8 cellular contexts compared by ENCODE assay signal in genomic region chr16:71808593-71809449, GRCh38. TPM values are rescaled to one million over a fixed set of nuclear protein-coding genes. Genes with fewer than 3 reads are reported as not detected.
DNase-seq lines count a peak whose midpoint lies in the region; ATAC-seq and TF ChIP-seq lines count a peak whose summit lies in the region.

TSS of gene AP1G1 (minus strand) at chr16:71808834. CDS start at chr16:71789479, 19,355 bp downstream.

- peak within 1 kb of the TSS; percentile 98 for H2AFZ ChIP-seq in fibroblast of lung (ENCODE audit: low read length)

- peak within 1 kb of the TSS; percentile 98 for H3K9ac ChIP-seq in fibroblast of lung (ENCODE audit: insufficient read depth, low read length)

- H3K4me3 Mint-ChIP-seq in naive thymus-derived CD4-positive, alpha-beta T cell = peak within 1 kb of the TSS; percentile 86 to 99 (median 97)
- peak within 1 kb of the TSS; percentile 94 for H3K4me3 Mint-ChIP-seq in stimulated activated memory B cell treated with anti-CD40 and anti-IgM and Interleukin-4, amounts not matched to agents 10 μg/mL and 1 μg/mL and 100 μg/mL, for 72 hours

- H4K20me1 ChIP-seq in fibroblast of lung (ENCODE audit: control insufficient read depth, extremely low read depth, insufficient read depth, low read length) = no peaks in the 10 kb centered on the region

- H3K36me3 ChIP-seq in fibroblast of lung (ENCODE audit: control insufficient read depth, insufficient read depth, low read length) = no peaks in the 10 kb centered on the region
- peaks cover 0 to 9% (median 5%) of the 10 kb centered on the region in 3 experiments for H3K36me3 ChIP-seq in naive thymus-derived CD4-positive, alpha-beta T cell (ENCODE audit: control insufficient read depth in 2 of 3, insufficient read depth in 3 of 3, low read length in 3 of 3)

- peaks cover 44% of the 10 kb centered on the region for H3K79me2 ChIP-seq in fibroblast of lung (ENCODE audit: control insufficient read depth, insufficient read depth, low read length)

- peaks cover 0 to 2% (median 0%) of the 10 kb centered on the region in 5 donors for H3K27me3 Mint-ChIP-seq in naive thymus-derived CD4-positive, alpha-beta T cell
- H3K27me3 Mint-ChIP-seq in stimulated activated memory B cell treated with anti-CD40 and anti-IgM and Interleukin-4, amounts not matched to agents 10 μg/mL and 1 μg/mL and 100 μg/mL, for 72 hours = no peaks in the 10 kb centered on the region

- DNase-seq in EH (ENCODE audit: low read depth) (peak; percentile 97), H4 (ENCODE audit: low spot score) (peak; percentile 98), LNCaP clone FGC (ENCODE audit: low read depth) (peak; percentile 99), RPMI8226 (peak; percentile 99), fibroblast of lung (ENCODE audit: low read depth in 2 of 2) (peak; percentile 99 to 100)
- peak; percentile 83 to 89 for DNase-seq in activated T-helper 1 cell treated with anti-CD3 and anti-CD28 coated beads, Interleukin-2, amount 50 U/mL, for 16 hours (ENCODE audit: low read depth in 1 of 2, low spot score in 1 of 2)
- DNase-seq in naive thymus-derived CD4-positive, alpha-beta T cell = peak; percentile 78 to 98 (median 94)

- H3K27ac Mint-ChIP-seq in naive thymus-derived CD4-positive, alpha-beta T cell = peak within 1 kb of the TSS; percentile 98 to 100 (median 100)
- H3K27ac Mint-ChIP-seq in stimulated activated memory B cell treated with anti-CD40 and anti-IgM and Interleukin-4, amounts not matched to agents 10 μg/mL and 1 μg/mL and 100 μg/mL, for 72 hours = peak within 1 kb of the TSS; percentile 100

- no peaks in the 10 kb centered on the region for H3K27me3 ChIP-seq in fibroblast of lung (ENCODE audit: control insufficient read depth, insufficient read depth, low read length)
- H3K27me3 ChIP-seq in naive thymus-derived CD4-positive, alpha-beta T cell (ENCODE audit: control insufficient read depth in 2 of 2, insufficient read depth in 2 of 2, low read length in 2 of 2) = no peaks in the 10 kb centered on the region

- peak within 1 kb of the TSS; percentile 94 for H3K4me3 ChIP-seq in LNCaP clone FGC (ENCODE audit: low read depth, low read length)
- peak within 1 kb of the TSS; percentile 54 to 86 (median 80) for H3K4me3 ChIP-seq in fibroblast of lung (replicated peaks in 1 of 4; ENCODE audit: control extremely low read depth in 1 of 4, insufficient read depth in 1 of 4, low read depth in 3 of 4, low read length in 4 of 4)
- H3K4me3 ChIP-seq in naive thymus-derived CD4-positive, alpha-beta T cell (ENCODE audit: low read length) = peak within 1 kb of the TSS; percentile 99

- peaks cover 0 to 11% (median 0%) of the 10 kb centered on the region in 5 donors for H3K36me3 Mint-ChIP-seq in naive thymus-derived CD4-positive, alpha-beta T cell
- H3K36me3 Mint-ChIP-seq in stimulated activated memory B cell treated with anti-CD40 and anti-IgM and Interleukin-4, amounts not matched to agents 10 μg/mL and 1 μg/mL and 100 μg/mL, for 72 hours = peaks cover 9% of the 10 kb centered on the region

- no peaks in the 10 kb centered on the region for H3K4me1 ChIP-seq in fibroblast of lung (ENCODE audit: control insufficient read depth, extremely low read depth, insufficient read depth, low read length)
- H3K4me1 ChIP-seq in naive thymus-derived CD4-positive, alpha-beta T cell (ENCODE audit: control insufficient read depth in 2 of 2, insufficient read depth in 2 of 2, low read length in 2 of 2) = peaks cover 22 to 24% of the 10 kb centered on the region in 2 donors

- peak; percentile 95 for ATAC-seq in naive thymus-derived CD4-positive, alpha-beta T cell
- ATAC-seq in stimulated activated memory B cell treated with anti-CD40 and anti-IgM and Interleukin-4, amounts not matched to agents 10 μg/mL and 1 μg/mL and 100 μg/mL, for 72 hours = peak; percentile 97

- H3K4me1 Mint-ChIP-seq in naive thymus-derived CD4-positive, alpha-beta T cell = peaks cover 7 to 68% (median 37%) of the 10 kb centered on the region in 7 donors
- peaks cover 17% of the 10 kb centered on the region for H3K4me1 Mint-ChIP-seq in stimulated activated memory B cell treated with anti-CD40 and anti-IgM and Interleukin-4, amounts not matched to agents 10 μg/mL and 1 μg/mL and 100 μg/mL, for 72 hours

- peak within 1 kb of the TSS; percentile 100 for H3K27ac ChIP-seq in fibroblast of lung (ENCODE audit: insufficient read depth, low read length)
- H3K27ac ChIP-seq in naive thymus-derived CD4-positive, alpha-beta T cell (ENCODE audit: low read depth, low read length) = peak within 1 kb of the TSS; percentile 99

- intact Hi-C loops in naive thymus-derived CD4-positive, alpha-beta T cell (cut with micrococcal nuclease) = loop anchor here (1.0 to 10.0 kb wide), 14 partner anchors 36 to 1520 kb away; partner anchors contain the start of genes ATXN1L (in 2 of the 2), DHODH (in 2 of the 2), DHX38 (in 2 of the 2) and IST1 (in 2 of the 2)

- peaks cover 0 to 5% (median 0%) of the 10 kb centered on the region in 11 donors for H3K9me3 Mint-ChIP-seq in naive thymus-derived CD4-positive, alpha-beta T cell
- H3K9me3 Mint-ChIP-seq in stimulated activated memory B cell treated with anti-CD40 and anti-IgM and Interleukin-4, amounts not matched to agents 10 μg/mL and 1 μg/mL and 100 μg/mL, for 72 hours = no peaks in the 10 kb centered on the region

- H3K9me3 ChIP-seq in fibroblast of lung (ENCODE audit: control insufficient read depth, insufficient read depth, low read depth, low read length) = no peaks in the 10 kb centered on the region
- no peaks in the 10 kb centered on the region for H3K9me3 ChIP-seq in naive thymus-derived CD4-positive, alpha-beta T cell (ENCODE audit: control insufficient read depth in 2 of 3, low read length in 3 of 3)

- H3K4me2 ChIP-seq in fibroblast of lung (ENCODE audit: extremely low read depth, insufficient read depth, low read length) = peak within 1 kb of the TSS; percentile 81

- CTCF ChIA-PET in naive thymus-derived CD4-positive, alpha-beta T cell (lab: Charles Lee) = interaction anchor here (0.8 to 4.0 kb wide), 3 partner anchors 72 to 153 kb away, joined by 4 to 21 read pairs (median 4); no protein-coding TSS in a partner anchor

- TF ChIP-seq CTCF in LNCaP clone FGC (IDR thresholded peaks at IDR 0.05; ENCODE audit: control insufficient read depth, extremely low read depth, insufficient read depth) (no peak), fibroblast of lung (conservative IDR thresholded peaks at IDR 0.05 in 1 of 2, IDR thresholded peaks at IDR 0.05 in 1 of 2; ENCODE audit: low read depth in 1 of 2, low read length in 2 of 2) (no peak)

- POLR2A ChIA-PET in naive thymus-derived CD4-positive, alpha-beta T cell (lab: Charles Lee) = interaction anchor here (0.7 to 7.7 kb wide), 17 partner anchors 12 to 285 kb away, joined by 3 to 144 read pairs (median 5); partner anchors contain the start of genes DHX38, IST1, TXNL4B and ZNF821

RNA-seq across cellular contexts. Expression of gene AP1G1, which starts in this region (rescaled TPM):
- total RNA-seq in H4 (2014; rRNA removed; shearing (Covaris generic)) = 49.8 and 51.5 TPM in 2 replicates
- 45.7 and 55.5 TPM in 2 replicates for total RNA-seq in fibroblast of lung
- polyA plus RNA-seq in fibroblast of lung = 102 and 106 TPM in 2 replicates
- polyA plus RNA-seq in fibroblast of lung (2012) = 49.8 and 52.1 TPM in 2 replicates
- 100 and 128 TPM in 2 replicates for polyA minus RNA-seq in fibroblast of lung (ENCODE audit: low replicate concordance)
- total RNA-seq in naive thymus-derived CD4-positive, alpha-beta T cell = 100 to 1,000 TPM in 2 of 5 experiments, 10 to 100 TPM in 3; 95.3 to 147 (median 100.0) TPM
- 10 to 100 TPM in 1 of 2 donors, 1 to 10 TPM in 1; 6.7 to 12.8 TPM for polyA plus RNA-seq in naive thymus-derived CD4-positive, alpha-beta T cell

Comparison
In these comparisons a context has a peak if more than half of its experiments do, and no peak if none do; other contexts are left out.
1. Peak in every context shown above with its lines: DNase-seq, ATAC-seq, H3K4me3 ChIP-seq and H3K27ac ChIP-seq.